Comparison of ENCODE assay signal across 1 cellular context in the genomic region with DNA sequence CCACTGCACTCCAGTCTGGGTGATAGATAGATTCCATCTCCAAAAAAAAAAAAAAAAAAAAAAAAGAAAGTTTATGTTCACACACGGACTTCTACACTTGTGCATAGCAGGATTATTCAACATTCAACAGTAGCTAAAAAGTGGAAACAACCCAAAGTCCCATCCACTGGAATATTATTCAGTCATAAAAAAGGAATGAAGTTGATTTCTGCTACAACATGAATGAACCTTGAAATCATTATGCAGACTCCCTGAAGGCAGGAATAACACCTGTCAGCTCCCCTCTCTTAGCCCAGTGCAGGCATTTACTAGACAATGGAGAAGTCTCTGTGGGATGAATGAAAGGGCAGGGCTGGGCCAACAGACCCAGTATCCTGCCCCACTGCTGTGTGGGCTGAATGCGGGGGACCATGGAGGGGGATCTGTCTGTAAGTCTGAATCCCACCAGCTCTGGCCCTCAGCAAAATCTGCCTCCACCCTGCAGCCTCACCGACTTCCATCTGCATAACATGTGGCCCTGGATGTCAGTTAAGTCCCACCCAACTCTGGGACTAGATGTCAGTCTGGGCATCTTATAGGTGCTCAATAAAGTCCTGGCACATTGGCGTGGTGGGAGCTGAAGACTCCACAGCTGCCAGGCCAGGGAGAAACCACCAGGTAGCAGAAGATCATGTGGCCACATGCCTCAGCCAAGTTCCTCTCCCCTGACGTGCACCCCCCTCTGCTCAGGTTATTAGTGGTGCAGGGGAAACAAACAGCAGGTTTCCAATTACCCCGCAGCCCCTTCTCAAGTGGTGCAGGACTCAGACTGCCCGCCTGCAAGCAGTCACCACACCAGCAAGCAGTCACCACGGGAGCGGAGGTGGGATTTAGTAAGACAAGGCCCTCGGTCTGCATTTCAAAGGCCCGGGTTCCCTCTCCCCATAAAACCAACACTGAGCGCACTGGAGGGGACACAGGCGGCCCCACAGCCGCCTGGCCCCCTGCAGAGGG.
A peak's percentile ranks its signal among the peaks of the same experiment; 100 is the strongest.
TF ChIP-seq lines count a peak whose summit lies in the region.

No MANE protein-coding gene starts in this region.

TF ChIP-seq in WTC11, 78 proteins besides CTCF, POLR2A, EP300 and RAD21 (continued from another document):
- TF ChIP-seq, protein P1, sequence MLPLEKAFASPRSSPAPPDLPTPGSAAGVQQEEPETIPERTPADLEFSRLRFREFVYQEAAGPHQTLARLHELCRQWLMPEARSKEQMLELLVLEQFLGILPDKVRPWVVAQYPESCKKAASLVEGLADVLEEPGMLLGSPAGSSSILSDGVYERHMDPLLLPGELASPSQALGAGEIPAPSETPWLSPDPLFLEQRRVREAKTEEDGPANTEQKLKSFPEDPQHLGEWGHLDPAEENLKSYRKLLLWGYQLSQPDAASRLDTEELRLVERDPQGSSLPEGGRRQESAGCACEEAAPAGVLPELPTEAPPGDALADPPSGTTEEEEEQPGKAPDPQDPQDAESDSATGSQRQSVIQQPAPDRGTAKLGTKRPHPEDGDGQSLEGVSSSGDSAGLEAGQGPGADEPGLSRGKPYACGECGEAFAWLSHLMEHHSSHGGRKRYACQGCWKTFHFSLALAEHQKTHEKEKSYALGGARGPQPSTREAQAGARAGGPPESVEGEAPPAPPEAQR (CRISPR knock-in tag; IDR thresholded peaks at IDR 0.05), result no peak
- TF ChIP-seq, protein P2, sequence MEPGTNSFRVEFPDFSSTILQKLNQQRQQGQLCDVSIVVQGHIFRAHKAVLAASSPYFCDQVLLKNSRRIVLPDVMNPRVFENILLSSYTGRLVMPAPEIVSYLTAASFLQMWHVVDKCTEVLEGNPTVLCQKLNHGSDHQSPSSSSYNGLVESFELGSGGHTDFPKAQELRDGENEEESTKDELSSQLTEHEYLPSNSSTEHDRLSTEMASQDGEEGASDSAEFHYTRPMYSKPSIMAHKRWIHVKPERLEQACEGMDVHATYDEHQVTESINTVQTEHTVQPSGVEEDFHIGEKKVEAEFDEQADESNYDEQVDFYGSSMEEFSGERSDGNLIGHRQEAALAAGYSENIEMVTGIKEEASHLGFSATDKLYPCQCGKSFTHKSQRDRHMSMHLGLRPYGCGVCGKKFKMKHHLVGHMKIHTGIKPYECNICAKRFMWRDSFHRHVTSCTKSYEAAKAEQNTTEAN (CRISPR knock-in tag; IDR thresholded peaks at IDR 0.05), result peak; percentile 87; the same call in 1 of the 2 replicates
- TF ChIP-seq, protein P3, sequence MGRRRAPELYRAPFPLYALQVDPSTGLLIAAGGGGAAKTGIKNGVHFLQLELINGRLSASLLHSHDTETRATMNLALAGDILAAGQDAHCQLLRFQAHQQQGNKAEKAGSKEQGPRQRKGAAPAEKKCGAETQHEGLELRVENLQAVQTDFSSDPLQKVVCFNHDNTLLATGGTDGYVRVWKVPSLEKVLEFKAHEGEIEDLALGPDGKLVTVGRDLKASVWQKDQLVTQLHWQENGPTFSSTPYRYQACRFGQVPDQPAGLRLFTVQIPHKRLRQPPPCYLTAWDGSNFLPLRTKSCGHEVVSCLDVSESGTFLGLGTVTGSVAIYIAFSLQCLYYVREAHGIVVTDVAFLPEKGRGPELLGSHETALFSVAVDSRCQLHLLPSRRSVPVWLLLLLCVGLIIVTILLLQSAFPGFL (CRISPR knock-in tag; IDR thresholded peaks at IDR 0.05; ENCODE audit: borderline replicate concordance), result no peak
